In genomic region chr10:35428521-35428920, GRCh38 we compare ENCODE assay signal across 19 cellular contexts.
DNase-seq lines count a peak whose midpoint lies in the region; ATAC-seq and TF ChIP-seq lines count a peak whose summit lies in the region.
"Had no signal": no experiment of that assay in that cellular context is flagged by ENCODE, and none has a peak within 500 bp of the region (broad histone marks: within the 10 kb centered on the region; RNA-seq: fewer than 3 reads in every experiment).

No MANE protein-coding gene starts in this region.

- peaks cover 16% of the 10 kb centered on the region for H3K4me1 Mint-ChIP-seq in activated CD8-positive, alpha-beta memory T cell treated with anti-CD3 and anti-CD28 coated beads, Interleukin-2, amount 10 ng/mL, durations not matched to agents 7 days and 5 days
- peaks cover 48% of the 10 kb centered on the region for H3K4me1 Mint-ChIP-seq in WTC11
- H3K4me1 Mint-ChIP-seq in endothelial cell (ENCODE audit: unreplicated experiment), result peaks cover 44% of the 10 kb centered on the region
- H3K4me1 Mint-ChIP-seq in stimulated activated effector memory CD8-positive, alpha-beta T cell treated with anti-CD3 and anti-CD28 coated beads, Interleukin-12 subunit alpha, Interleukin-12 subunit beta, amount 100 ng/mL, for 72 hours, result peaks cover 49% of the 10 kb centered on the region

- ATAC-seq in activated CD8-positive, alpha-beta memory T cell treated with anti-CD3 and anti-CD28 coated beads, Interleukin-2, amount 10 ng/mL, durations not matched to agents 7 days and 5 days, result peak; percentile 39
- no peak for ATAC-seq in WTC11
- peak; percentile 80 for ATAC-seq in stimulated activated effector memory CD8-positive, alpha-beta T cell treated with anti-CD3 and anti-CD28 coated beads, Interleukin-12 subunit alpha, Interleukin-12 subunit beta, amount 100 ng/mL, for 72 hours
- ATAC-seq in body of pancreas, result no peak

- H3K27me3 Mint-ChIP-seq in activated CD8-positive, alpha-beta memory T cell treated with anti-CD3 and anti-CD28 coated beads, Interleukin-2, amount 10 ng/mL, durations not matched to agents 7 days and 5 days, result no peaks in the 10 kb centered on the region
- H3K27me3 Mint-ChIP-seq in WTC11 (ENCODE audit: low read depth) (no peaks in the 10 kb centered on the region), endothelial cell (ENCODE audit: unreplicated experiment) (peaks cover 18% of the 10 kb centered on the region)

- peaks cover 30% of the 10 kb centered on the region for H3K4me1 ChIP-seq in body of pancreas
- H3K4me1 ChIP-seq: Caco-2 had no signal

- intact Hi-C loops in body of pancreas (cut with DNase I), result no loop called here

- no peak overlapping the region for H3K27ac ChIP-seq in body of pancreas
- H3K27ac ChIP-seq: BLaER1 treated with 17β-estradiol and CSF1 and Interleukin-3, amounts not matched to agents 10 nM and 100 nM had no signal

- H3K4me3 Mint-ChIP-seq in activated CD8-positive, alpha-beta memory T cell treated with anti-CD3 and anti-CD28 coated beads, Interleukin-2, amount 10 ng/mL, durations not matched to agents 7 days and 5 days, result no peak overlapping the region
- no peak overlapping the region for H3K4me3 Mint-ChIP-seq in WTC11
- peak overlapping the region; percentile 17 for H3K4me3 Mint-ChIP-seq in endothelial cell (ENCODE audit: unreplicated experiment)
- no peak overlapping the region for H3K4me3 Mint-ChIP-seq in stimulated activated effector memory CD8-positive, alpha-beta T cell treated with anti-CD3 and anti-CD28 coated beads, Interleukin-12 subunit alpha, Interleukin-12 subunit beta, amount 100 ng/mL, for 72 hours

- H3K4me3 ChIP-seq in body of pancreas, result no peak overlapping the region
- H3K4me3 ChIP-seq: BLaER1 treated with 17β-estradiol and CSF1 and Interleukin-3, amounts not matched to agents 10 nM and 100 nM had no signal

- 86 to 93% methylated on average over 1 of the region's 1 CpG for WGBS in body of pancreas, 2 donors

- H3K36me3 ChIP-seq in body of pancreas (replicated peaks in 1 of 2; ENCODE audit: insufficient read depth in 1 of 2, low read depth in 2 of 2), result no peaks in the 10 kb centered on the region

- no peaks in the 10 kb centered on the region for H3K36me3 Mint-ChIP-seq in activated CD8-positive, alpha-beta memory T cell treated with anti-CD3 and anti-CD28 coated beads, Interleukin-2, amount 10 ng/mL, durations not matched to agents 7 days and 5 days
- no peaks in the 10 kb centered on the region for H3K36me3 Mint-ChIP-seq in WTC11
- H3K36me3 Mint-ChIP-seq in endothelial cell (ENCODE audit: low read depth, unreplicated experiment), result peaks cover 7% of the 10 kb centered on the region
- no peaks in the 10 kb centered on the region for H3K36me3 Mint-ChIP-seq in stimulated activated effector memory CD8-positive, alpha-beta T cell treated with anti-CD3 and anti-CD28 coated beads, Interleukin-12 subunit alpha, Interleukin-12 subunit beta, amount 100 ng/mL, for 72 hours

- TF ChIP-seq POLR2A in body of pancreas (IDR thresholded peaks at IDR 0.05), result no peak

- POLR2A ChIA-PET in WTC11 (lab: Charles Lee), result no interaction called here

- no peak for TF ChIP-seq CTCF in WTC11 (IDR thresholded peaks at IDR 0.05)
- no peak for TF ChIP-seq CTCF in endothelial cell (IDR thresholded peaks at IDR 0.05; ENCODE audit: unreplicated experiment)
- no peak for TF ChIP-seq CTCF in body of pancreas (IDR thresholded peaks at IDR 0.05)

- DNase-seq in activated CD8-positive, alpha-beta memory T cell treated with anti-CD3 and anti-CD28 coated beads, Interleukin-2, amount 10 ng/mL, durations not matched to agents 7 days and 5 days, result no peak
- DNase-seq in activated CD8-positive, alpha-beta memory T cell treated with anti-CD3 and anti-CD28 coated beads for 24 hours, result no peak
- DNase-seq in WTC11 (ENCODE audit: low spot score), result no peak
- DNase-seq in endothelial cell (ENCODE audit: low spot score), result no peak
- DNase-seq in stimulated activated effector memory CD8-positive, alpha-beta T cell treated with anti-CD3 and anti-CD28 coated beads, Interleukin-12 subunit alpha, Interleukin-12 subunit beta, amount 100 ng/mL, for 72 hours (ENCODE audit: low spot score in 2 of 2), result no peak
- no peak for DNase-seq in body of pancreas
- no peak for DNase-seq in stimulated activated CD8-positive, alpha-beta memory T cell treated with anti-CD3 and anti-CD28 coated beads, Interleukin-4, amount 100 ng/mL, for 48 hours
- no peak for DNase-seq in GF-D8 (lab: John Stamatoyannopoulos, UW)
- DNase-seq: 8988T; Caco-2; DMS53; GOT3; MM.1S; NCI-H1105; NCI-H1694 treated with DMSO at 0.1 percent for 48 hours; NK-92 treated with Interleukin-12 subunit alpha and Interleukin-12 subunit beta, amount 100 ng/mL, for 24 hours; OCI-M1; RPMI8226 had no signal

- no peaks in the 10 kb centered on the region for H3K9me3 ChIP-seq in body of pancreas
- H3K9me3 ChIP-seq: Caco-2 had no signal

- no peak overlapping the region for H3K27ac Mint-ChIP-seq in activated CD8-positive, alpha-beta memory T cell treated with anti-CD3 and anti-CD28 coated beads, Interleukin-2, amount 10 ng/mL, durations not matched to agents 7 days and 5 days
- peak overlapping the region; percentile 9; the same call in 1 of the 2 replicates for H3K27ac Mint-ChIP-seq in WTC11
- peak overlapping the region; percentile 15 for H3K27ac Mint-ChIP-seq in endothelial cell (ENCODE audit: unreplicated experiment)
- no peak overlapping the region for H3K27ac Mint-ChIP-seq in stimulated activated effector memory CD8-positive, alpha-beta T cell treated with anti-CD3 and anti-CD28 coated beads, Interleukin-12 subunit alpha, Interleukin-12 subunit beta, amount 100 ng/mL, for 72 hours

- H3K27me3 ChIP-seq in body of pancreas, result no peaks in the 10 kb centered on the region
- H3K27me3 ChIP-seq: BLaER1 treated with 17β-estradiol and CSF1 and Interleukin-3, amounts not matched to agents 10 nM and 100 nM had no signal

- CTCF ChIA-PET in activated CD8-positive, alpha-beta memory T cell treated with anti-CD3 and anti-CD28 coated beads, Interleukin-2, amount 10 ng/mL, durations not matched to agents 7 days and 5 days (lab: Charles Lee), result no interaction called here
- CTCF ChIA-PET in WTC11 (lab: Charles Lee), result no interaction called here

- H3K9me3 Mint-ChIP-seq in activated CD8-positive, alpha-beta memory T cell treated with anti-CD3 and anti-CD28 coated beads, Interleukin-2, amount 10 ng/mL, durations not matched to agents 7 days and 5 days (ENCODE audit: low read depth), result no peaks in the 10 kb centered on the region
- H3K9me3 Mint-ChIP-seq in WTC11 (no peaks in the 10 kb centered on the region), endothelial cell (ENCODE audit: unreplicated experiment) (no peaks in the 10 kb centered on the region)
- no peaks in the 10 kb centered on the region for H3K9me3 Mint-ChIP-seq in stimulated activated effector memory CD8-positive, alpha-beta T cell treated with anti-CD3 and anti-CD28 coated beads, Interleukin-12 subunit alpha, Interleukin-12 subunit beta, amount 100 ng/mL, for 72 hours

TF ChIP-seq in WTC11, 78 proteins besides CTCF, POLR2A, EP300 and RAD21 (continues in another document):
- TF ChIP-seq ZBTB21 (CRISPR knock-in tag; IDR thresholded peaks at IDR 0.05; ENCODE audit: borderline replicate concordance), result no peak
- TF ChIP-seq ETV6 (CRISPR knock-in tag; IDR thresholded peaks at IDR 0.05), result no peak
- no peak for TF ChIP-seq E2F4 (CRISPR knock-in tag; IDR thresholded peaks at IDR 0.05; ENCODE audit: borderline replicate concordance, low read depth)
- no peak for TF ChIP-seq ZNF532 (CRISPR knock-in tag; IDR thresholded peaks at IDR 0.05; ENCODE audit: borderline replicate concordance)

Comparison
In these comparisons a context has a peak if more than half of its experiments do, and no peak if none do; other contexts are left out.
1. ATAC-seq: peak in activated CD8-positive, alpha-beta memory T cell treated with anti-CD3 and anti-CD28 coated beads, Interleukin-2, amount 10 ng/mL, durations not matched to agents 7 days and 5 days (single experiment) and stimulated activated effector memory CD8-positive, alpha-beta T cell treated with anti-CD3 and anti-CD28 coated beads, Interleukin-12 subunit alpha, Interleukin-12 subunit beta, amount 100 ng/mL, for 72 hours (single experiment); none in WTC11 (single experiment) and body of pancreas (single experiment).
2. H3K27ac Mint-ChIP-seq: peak in WTC11 (single experiment) and endothelial cell (single experiment); none in activated CD8-positive, alpha-beta memory T cell treated with anti-CD3 and anti-CD28 coated beads, Interleukin-2, amount 10 ng/mL, durations not matched to agents 7 days and 5 days (single experiment) and stimulated activated effector memory CD8-positive, alpha-beta T cell treated with anti-CD3 and anti-CD28 coated beads, Interleukin-12 subunit alpha, Interleukin-12 subunit beta, amount 100 ng/mL, for 72 hours (single experiment).